ENCODE assay signal across 13 cellular contexts in the genomic region with DNA sequence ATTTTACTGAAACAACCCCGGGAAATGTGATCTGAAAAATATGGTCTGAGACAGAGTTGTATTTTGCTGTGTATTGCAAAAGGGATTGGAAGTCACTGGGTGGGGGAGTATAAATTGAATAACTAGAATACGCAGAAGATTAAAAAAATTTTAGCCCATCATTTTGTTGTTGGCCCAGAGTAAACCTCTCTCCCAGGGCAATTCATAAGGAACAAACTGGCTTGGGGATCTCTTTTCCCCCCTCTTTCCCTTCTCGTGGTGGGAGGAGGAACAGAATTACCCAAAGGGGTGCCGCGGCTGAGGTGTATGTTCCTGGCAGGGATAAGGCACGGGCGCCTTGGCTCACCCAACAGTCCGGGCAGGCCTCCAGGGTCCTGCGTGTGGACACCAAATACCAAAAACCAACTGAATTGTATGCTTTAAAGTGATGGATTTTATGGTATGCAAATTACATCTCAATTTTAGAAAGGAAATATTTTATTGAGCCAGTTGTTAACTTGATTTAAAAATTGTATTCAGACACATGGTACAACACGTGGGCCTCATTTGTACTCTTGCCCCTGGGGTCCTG.
DNase-seq lines count a peak whose midpoint lies in the region; ATAC-seq, FAIRE-seq and TF ChIP-seq lines count a peak whose summit lies in the region.
"Had no signal": no experiment of that assay in that cellular context is flagged by ENCODE, and none has a peak within 500 bp of the region (broad histone marks: within the 10 kb centered on the region; RNA-seq: fewer than 3 reads in every experiment).

No MANE protein-coding gene starts in this region.

- ATAC-seq in stimulated activated naive B cell treated with anti-CD40 and anti-IgM and Interleukin-4, amounts not matched to agents 10 μg/mL and 1 μg/mL and 100 μg/mL, for 72 hours (replicated peaks) = no peak

- DNase-seq in T-helper 1 cell (no peak), RWPE1 (ENCODE audit: low spot score) (no peak), keratinocyte (ENCODE audit: low read depth, low spot score) (no peak), NCI-H2081 (lab: John Stamatoyannopoulos, UW) (no peak), ACHN (no peak)
- DNase-seq in stimulated activated naive B cell treated with anti-CD40 and anti-IgM and Interleukin-4, amounts not matched to agents 10 μg/mL and 1 μg/mL and 100 μg/mL, for 72 hours = no peak
- DNase-seq in CD4-positive, alpha-beta memory T cell = no peak

- H3K9ac ChIP-seq in keratinocyte (ENCODE audit: control insufficient read depth, extremely low read depth, insufficient read depth, low read length) = no peak overlapping the region

- FAIRE-seq in keratinocyte (lab: Jason Lieb, UNC) = no peak

- H3K9me3 Mint-ChIP-seq in T-helper 1 cell treated with Interleukin-12 subunit alpha and Interleukin-12 subunit beta and Interleukin-4 antibody, amounts not matched to agents 30 μg/mL and 1 μg/mL, for 36 hours = no peaks in the 10 kb centered on the region
- H3K9me3 Mint-ChIP-seq in stimulated activated naive B cell treated with anti-CD40 and anti-IgM and Interleukin-4, amounts not matched to agents 10 μg/mL and 1 μg/mL and 100 μg/mL, for 72 hours = no peaks in the 10 kb centered on the region
- no peaks in the 10 kb centered on the region for H3K9me3 Mint-ChIP-seq in CD4-positive, alpha-beta memory T cell
- H3K9me3 Mint-ChIP-seq: activated naive CD4-positive, alpha-beta T cell treated with anti-CD3 and anti-CD28 coated beads, Interleukin-2, amount 10 ng/mL, durations not matched to agents 7 days and 5 days; brain; immature natural killer cell had no signal

- no peaks in the 10 kb centered on the region for H4K20me1 ChIP-seq in keratinocyte (ENCODE audit: control insufficient read depth, extremely low read depth, insufficient read depth, low read length)

- intact Hi-C loops in CD4-positive, alpha-beta memory T cell (cut with micrococcal nuclease) = loop anchor here (1.0 to 5.0 kb wide), 3 partner anchors 171 to 491 kb away; no protein-coding TSS in a partner anchor

- peak overlapping the region; percentile 63 for H3K4me2 ChIP-seq in keratinocyte (ENCODE audit: control insufficient read depth, extremely low read depth, insufficient read depth, low read depth, low read length)

- H3K27me3 Mint-ChIP-seq in T-helper 1 cell treated with Interleukin-12 subunit alpha and Interleukin-12 subunit beta and Interleukin-4 antibody, amounts not matched to agents 30 μg/mL and 1 μg/mL, for 36 hours (ENCODE audit: low read depth) = peaks cover 27% of the 10 kb centered on the region
- peaks cover 0 to 4% of the 10 kb centered on the region in 2 donors for H3K27me3 Mint-ChIP-seq in stimulated activated naive B cell treated with anti-CD40 and anti-IgM and Interleukin-4, amounts not matched to agents 10 μg/mL and 1 μg/mL and 100 μg/mL, for 72 hours
- H3K27me3 Mint-ChIP-seq in CD4-positive, alpha-beta memory T cell = peaks cover 6% of the 10 kb centered on the region in 2 donors
- H3K27me3 Mint-ChIP-seq: brain had no signal

- TF ChIP-seq CTCF in RWPE1 (conservative IDR thresholded peaks at IDR 0.05; ENCODE audit: low read depth) (0 out of 2 replicates have a peak, but pooled peaks have one; percentile 35), keratinocyte (optimal IDR thresholded peaks at IDR 0.05 in 1 of 3, IDR thresholded peaks at IDR 0.05 in 1 of 3, conservative IDR thresholded peaks at IDR 0.05 in 1 of 3; ENCODE audit: extremely low read depth in 1 of 3, insufficient read depth in 2 of 3, low read length in 3 of 3) (no peak)

- H3K9me3 ChIP-seq in keratinocyte (ENCODE audit: control insufficient read depth, low read depth, low read length) = no peaks in the 10 kb centered on the region
- no peaks in the 10 kb centered on the region for H3K9me3 ChIP-seq in CD4-positive, alpha-beta memory T cell (ENCODE audit: control insufficient read depth in 1 of 2, low read length in 2 of 2)
- H3K9me3 ChIP-seq: neutrophil, upper lobe of left lung had no signal

- H3K27me3 ChIP-seq in keratinocyte (ENCODE audit: control insufficient read depth, extremely low read depth, insufficient read depth, low read length) = no peaks in the 10 kb centered on the region
- no peaks in the 10 kb centered on the region for H3K27me3 ChIP-seq in CD4-positive, alpha-beta memory T cell (ENCODE audit: insufficient read depth, low read length)
- H3K27me3 ChIP-seq: neutrophil, upper lobe of left lung had no signal

- no peaks in the 10 kb centered on the region for H3K36me3 Mint-ChIP-seq in T-helper 1 cell treated with Interleukin-12 subunit alpha and Interleukin-12 subunit beta and Interleukin-4 antibody, amounts not matched to agents 30 μg/mL and 1 μg/mL, for 36 hours (ENCODE audit: low read depth)
- no peaks in the 10 kb centered on the region for H3K36me3 Mint-ChIP-seq in stimulated activated naive B cell treated with anti-CD40 and anti-IgM and Interleukin-4, amounts not matched to agents 10 μg/mL and 1 μg/mL and 100 μg/mL, for 72 hours
- H3K36me3 Mint-ChIP-seq in CD4-positive, alpha-beta memory T cell = no peaks in the 10 kb centered on the region
- H3K36me3 Mint-ChIP-seq: activated naive CD4-positive, alpha-beta T cell treated with anti-CD3 and anti-CD28 coated beads, Interleukin-2, amount 10 ng/mL, durations not matched to agents 7 days and 5 days; brain; immature natural killer cell had no signal

- H3K36me3 ChIP-seq in keratinocyte (ENCODE audit: control insufficient read depth in 2 of 2, extremely low read depth in 1 of 2, insufficient read depth in 2 of 2, low read length in 2 of 2) = no peaks in the 10 kb centered on the region
- no peaks in the 10 kb centered on the region for H3K36me3 ChIP-seq in CD4-positive, alpha-beta memory T cell (ENCODE audit: insufficient read depth, low read length)
- H3K36me3 ChIP-seq: neutrophil, upper lobe of left lung had no signal

- H3K27ac ChIP-seq in RWPE1 (no peak overlapping the region), keratinocyte (ENCODE audit: control insufficient read depth, insufficient read depth, low read length) (no peak overlapping the region)
- H3K27ac ChIP-seq in CD4-positive, alpha-beta memory T cell (ENCODE audit: low read depth, low read length) = no peak overlapping the region
- H3K27ac ChIP-seq: neutrophil, upper lobe of left lung had no signal

- peak overlapping the region; percentile 58 for H3K27ac Mint-ChIP-seq in T-helper 1 cell treated with Interleukin-12 subunit alpha and Interleukin-12 subunit beta and Interleukin-4 antibody, amounts not matched to agents 30 μg/mL and 1 μg/mL, for 36 hours
- H3K27ac Mint-ChIP-seq in stimulated activated naive B cell treated with anti-CD40 and anti-IgM and Interleukin-4, amounts not matched to agents 10 μg/mL and 1 μg/mL and 100 μg/mL, for 72 hours = peak overlapping the region; percentile 79
- no peak overlapping the region for H3K27ac Mint-ChIP-seq in CD4-positive, alpha-beta memory T cell
- H3K27ac Mint-ChIP-seq: activated naive CD4-positive, alpha-beta T cell treated with anti-CD3 and anti-CD28 coated beads, Interleukin-2, amount 10 ng/mL, durations not matched to agents 7 days and 5 days; immature natural killer cell had no signal

- dilution Hi-C loops in keratinocyte (cut with MboI; ENCODE audit: extremely low pct_ligation_motif_present, low sequenced_read_pairs) = no loop called here

- H3K4me1 ChIP-seq in keratinocyte (ENCODE audit: control insufficient read depth, extremely low read depth, insufficient read depth, low read length) = no peaks in the 10 kb centered on the region
- H3K4me1 ChIP-seq in CD4-positive, alpha-beta memory T cell (ENCODE audit: insufficient read depth, low read length) = no peaks in the 10 kb centered on the region

- CTCF ChIA-PET in RWPE1 (lab: Yijun Ruan, JAX) = interaction anchor here (0.7 to 0.8 kb wide), 2 partner anchors 157 to 198 kb away, joined by 4 read pairs; no protein-coding TSS in a partner anchor
- CTCF ChIA-PET in CD4-positive, alpha-beta memory T cell (lab: Charles Lee; ENCODE audit: partially characterized antibody) = interaction anchor here (0.8 to 1.4 kb wide), 4 partner anchors 10 to 290 kb away, joined by 3 to 4 read pairs (median 3); no protein-coding TSS in a partner anchor

- no peaks in the 10 kb centered on the region for H3K79me2 ChIP-seq in keratinocyte (ENCODE audit: control insufficient read depth, insufficient read depth, low read length)

- no peaks in the 10 kb centered on the region for H3K9me1 ChIP-seq in keratinocyte (ENCODE audit: control insufficient read depth, extremely low read depth, insufficient read depth, low read length)

- in situ Hi-C loops in ACHN (cut with HindIII; ENCODE audit: low pct_ligation_motif_present, low pct_unique_long_range_greater_than_20kb, low sequenced_read_pairs) = no loop called here

- H2AFZ ChIP-seq in keratinocyte (ENCODE audit: control insufficient read depth, low read length) = no peak overlapping the region

- no peak overlapping the region for H3K4me3 Mint-ChIP-seq in T-helper 1 cell treated with Interleukin-12 subunit alpha and Interleukin-12 subunit beta and Interleukin-4 antibody, amounts not matched to agents 30 μg/mL and 1 μg/mL, for 36 hours
- no peak overlapping the region for H3K4me3 Mint-ChIP-seq in stimulated activated naive B cell treated with anti-CD40 and anti-IgM and Interleukin-4, amounts not matched to agents 10 μg/mL and 1 μg/mL and 100 μg/mL, for 72 hours
- no peak overlapping the region for H3K4me3 Mint-ChIP-seq in CD4-positive, alpha-beta memory T cell
- H3K4me3 Mint-ChIP-seq: activated naive CD4-positive, alpha-beta T cell treated with anti-CD3 and anti-CD28 coated beads, Interleukin-2, amount 10 ng/mL, durations not matched to agents 7 days and 5 days; brain; immature natural killer cell had no signal

- peaks cover 12% of the 10 kb centered on the region for H3K4me1 Mint-ChIP-seq in T-helper 1 cell treated with Interleukin-12 subunit alpha and Interleukin-12 subunit beta and Interleukin-4 antibody, amounts not matched to agents 30 μg/mL and 1 μg/mL, for 36 hours (ENCODE audit: low read depth)
- H3K4me1 Mint-ChIP-seq in stimulated activated naive B cell treated with anti-CD40 and anti-IgM and Interleukin-4, amounts not matched to agents 10 μg/mL and 1 μg/mL and 100 μg/mL, for 72 hours = peaks cover 41 to 53% of the 10 kb centered on the region in 2 donors
- H3K4me1 Mint-ChIP-seq in CD4-positive, alpha-beta memory T cell = peaks cover 4 to 5% (median 4%) of the 10 kb centered on the region in 4 donors

- POLR2A ChIA-PET in RWPE1 (lab: Yijun Ruan, JAX; ENCODE audit: low non-redundant PET) = no interaction called here
- POLR2A ChIA-PET in CD4-positive, alpha-beta memory T cell (lab: Charles Lee; ENCODE audit: partially characterized antibody) = no interaction called here

- H3K4me3 ChIP-seq in keratinocyte (ENCODE audit: control insufficient read depth in 2 of 3, extremely low read depth in 1 of 3, insufficient read depth in 2 of 3, low read depth in 1 of 3, low read length in 3 of 3) = no peak overlapping the region
- H3K4me3 ChIP-seq in CD4-positive, alpha-beta memory T cell (ENCODE audit: low read length in 2 of 2) = no peak overlapping the region
- H3K4me3 ChIP-seq: upper lobe of left lung had no signal

Comparison
In these comparisons a context has a peak if more than half of its experiments do, and no peak if none do; other contexts are left out.
1. H3K27ac Mint-ChIP-seq: peak in T-helper 1 cell treated with Interleukin-12 subunit alpha and Interleukin-12 subunit beta and Interleukin-4 antibody, amounts not matched to agents 30 μg/mL and 1 μg/mL, for 36 hours (single experiment) and stimulated activated naive B cell treated with anti-CD40 and anti-IgM and Interleukin-4, amounts not matched to agents 10 μg/mL and 1 μg/mL and 100 μg/mL, for 72 hours (single experiment); none in CD4-positive, alpha-beta memory T cell (0 of 7).